ENCODE assay signal across 8 cellular contexts in the genomic region with DNA sequence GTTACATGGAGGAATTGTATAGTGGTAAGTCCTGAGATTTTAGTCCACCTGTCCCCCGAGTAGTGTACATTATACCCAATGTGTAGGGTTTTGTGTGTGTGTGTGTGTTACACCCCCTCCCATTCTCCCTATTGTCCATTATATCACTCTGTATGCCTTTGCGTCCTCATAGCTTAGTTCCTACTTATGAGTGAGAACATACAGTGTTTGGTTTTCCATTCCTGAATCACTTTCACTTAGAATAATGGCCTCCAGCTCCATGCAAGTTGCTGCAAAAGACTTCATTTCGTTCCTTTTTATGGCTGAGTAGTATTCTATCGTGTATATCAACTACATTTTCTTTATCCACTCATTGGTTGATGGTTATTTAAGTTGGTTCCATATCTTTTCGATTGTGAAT. TPM values are rescaled to one million over a fixed set of nuclear protein-coding genes. Genes with fewer than 3 reads are reported as not detected.
DNase-seq lines count a peak whose midpoint lies in the region; ATAC-seq and TF ChIP-seq lines count a peak whose summit lies in the region.

No MANE protein-coding gene starts in this region.

- peaks cover 18 to 67% of the 10 kb centered on the region in 2 donors for H3K27me3 ChIP-seq in left lung
- no peaks in the 10 kb centered on the region for H3K27me3 ChIP-seq in thoracic aorta (replicated peaks; ENCODE audit: insufficient read depth)

- DNase-seq in activated CD8-positive, alpha-beta memory T cell treated with anti-CD3 and anti-CD28 coated beads, Interleukin-2, amount 10 ng/mL, durations not matched to agents 7 days and 5 days = peak; percentile 4
- DNase-seq in activated CD8-positive, alpha-beta memory T cell treated with anti-CD3 and anti-CD28 coated beads, Interleukin-2, amount 50 U/mL, for 48 hours = no peak
- DNase-seq in left lung (no peak), thoracic aorta (ENCODE audit: low spot score) (no peak), SW 1271 (lab: John Stamatoyannopoulos, UW) (no peak)

- CTCF ChIA-PET in activated CD8-positive, alpha-beta memory T cell treated with anti-CD3 and anti-CD28 coated beads, Interleukin-2, amount 10 ng/mL, durations not matched to agents 7 days and 5 days (lab: Charles Lee) = interaction anchor here (1.0 kb wide), 1 partner anchor 37 kb away, joined by 4 read pairs; no protein-coding TSS in a partner anchor

- H3K4me1 ChIP-seq in left lung = peaks cover 4 to 17% of the 10 kb centered on the region in 2 donors
- H3K4me1 ChIP-seq in thoracic aorta (ENCODE audit: control insufficient read depth in 1 of 2, low read depth in 2 of 2) = peaks cover 12 to 15% of the 10 kb centered on the region in 2 donors

- intact Hi-C loops in left lung (cut with DNase I) = no loop called here

- H3K27me3 Mint-ChIP-seq in activated CD8-positive, alpha-beta memory T cell treated with anti-CD3 and anti-CD28 coated beads, Interleukin-2, amount 10 ng/mL, durations not matched to agents 7 days and 5 days = peaks cover 44% of the 10 kb centered on the region
- H3K27me3 Mint-ChIP-seq in activated T-helper 17 cell treated with anti-CD3 and anti-CD28 coated beads, Interleukin-2, amount 50 U/mL, for 72 hours = peaks cover 23% of the 10 kb centered on the region

- no peaks in the 10 kb centered on the region for H3K9me3 ChIP-seq in left lung
- H3K9me3 ChIP-seq in thoracic aorta = no peaks in the 10 kb centered on the region

- H3K9me3 Mint-ChIP-seq in activated CD8-positive, alpha-beta memory T cell treated with anti-CD3 and anti-CD28 coated beads, Interleukin-2, amount 10 ng/mL, durations not matched to agents 7 days and 5 days (ENCODE audit: low read depth) = no peaks in the 10 kb centered on the region
- H3K9me3 Mint-ChIP-seq in activated T-helper 17 cell treated with anti-CD3 and anti-CD28 coated beads, Interleukin-2, amount 50 U/mL, for 72 hours = no peaks in the 10 kb centered on the region

- no peaks in the 10 kb centered on the region for H3K36me3 Mint-ChIP-seq in activated CD8-positive, alpha-beta memory T cell treated with anti-CD3 and anti-CD28 coated beads, Interleukin-2, amount 10 ng/mL, durations not matched to agents 7 days and 5 days
- no peaks in the 10 kb centered on the region for H3K36me3 Mint-ChIP-seq in activated T-helper 17 cell treated with anti-CD3 and anti-CD28 coated beads, Interleukin-2, amount 50 U/mL, for 72 hours (ENCODE audit: low read depth)

- peak overlapping the region; percentile 28 to 44 for H3K4me3 ChIP-seq in left lung
- peak overlapping the region; percentile 68 for H3K4me3 ChIP-seq in thoracic aorta

- H3K27ac Mint-ChIP-seq in activated CD8-positive, alpha-beta memory T cell treated with anti-CD3 and anti-CD28 coated beads, Interleukin-2, amount 10 ng/mL, durations not matched to agents 7 days and 5 days = no peak overlapping the region
- H3K27ac Mint-ChIP-seq in activated T-helper 17 cell treated with anti-CD3 and anti-CD28 coated beads, Interleukin-2, amount 50 U/mL, for 72 hours = no peak overlapping the region

- no peaks in the 10 kb centered on the region for H3K36me3 ChIP-seq in left lung
- H3K36me3 ChIP-seq in thoracic aorta = no peaks in the 10 kb centered on the region

- peaks cover 10% of the 10 kb centered on the region for H3K4me1 Mint-ChIP-seq in activated CD8-positive, alpha-beta memory T cell treated with anti-CD3 and anti-CD28 coated beads, Interleukin-2, amount 10 ng/mL, durations not matched to agents 7 days and 5 days
- peaks cover 5% of the 10 kb centered on the region for H3K4me1 Mint-ChIP-seq in activated T-helper 17 cell treated with anti-CD3 and anti-CD28 coated beads, Interleukin-2, amount 50 U/mL, for 72 hours

- no peak overlapping the region for H3K27ac ChIP-seq in left lung
- no peak overlapping the region for H3K27ac ChIP-seq in thoracic aorta

- TF ChIP-seq CTCF in left lung (IDR thresholded peaks at IDR 0.05) (no peak), thoracic aorta (IDR thresholded peaks at IDR 0.05) (no peak)

- no peak for ATAC-seq in activated CD8-positive, alpha-beta memory T cell treated with anti-CD3 and anti-CD28 coated beads, Interleukin-2, amount 10 ng/mL, durations not matched to agents 7 days and 5 days
- ATAC-seq in activated T-helper 17 cell treated with anti-CD3 and anti-CD28 coated beads, Interleukin-2, amount 50 U/mL, for 72 hours (replicated peaks) = no peak
- no peak for ATAC-seq in left lung
- no peak for ATAC-seq in thoracic aorta (ENCODE audit: insufficient number of reproducible peaks, low FRiP score, low read depth)
- ATAC-seq in HG02981 (IDR thresholded peaks at IDR 0.05; ENCODE audit: unreplicated experiment) = no peak
- no peak for ATAC-seq in GM18519 (IDR thresholded peaks at IDR 0.05; ENCODE audit: low FRiP score, unreplicated experiment)

- peak overlapping the region; percentile 20 for H3K4me3 Mint-ChIP-seq in activated CD8-positive, alpha-beta memory T cell treated with anti-CD3 and anti-CD28 coated beads, Interleukin-2, amount 10 ng/mL, durations not matched to agents 7 days and 5 days
- H3K4me3 Mint-ChIP-seq in activated T-helper 17 cell treated with anti-CD3 and anti-CD28 coated beads, Interleukin-2, amount 50 U/mL, for 72 hours = peak overlapping the region; percentile 64

RNA-seq across cellular contexts. Expression of gene FA2H, which starts 0.6 kb away (rescaled TPM):
- under 1 TPM in 1 of 2 experiments, not detected in 1; 0.29 TPM for total RNA-seq in activated CD8-positive, alpha-beta memory T cell treated with anti-CD3 and anti-CD28 coated beads, Interleukin-2, amount 10 ng/mL, durations not matched to agents 7 days and 5 days
- under 1 TPM in 1 of 2 donors, not detected in 1; 0.19 TPM for total RNA-seq in activated T-helper 17 cell treated with anti-CD3 and anti-CD28 coated beads, Interleukin-2, amount 50 U/mL, for 72 hours
- 1 to 10 TPM; 6.5 to 7.3 TPM for total RNA-seq in left lung
- under 1 TPM in 1 of 2 donors, not detected in 1; 0.49 TPM for total RNA-seq in thoracic aorta

Comparison
In these comparisons a context has a peak if more than half of its experiments do, and no peak if none do; other contexts are left out.
1. RNA of gene FA2H, which starts 0.6 kb away (total RNA-seq): 6.5 to 7.3 TPM in left lung; 0.49 TPM in thoracic aorta, 0.19 TPM in activated T-helper 17 cell treated with anti-CD3 and anti-CD28 coated beads, Interleukin-2, amount 50 U/mL, for 72 hours and 0.29 TPM in activated CD8-positive, alpha-beta memory T cell treated with anti-CD3 and anti-CD28 coated beads, Interleukin-2, amount 10 ng/mL, durations not matched to agents 7 days and 5 days; every median in the first group is over 4 times any median in the second.